ENCODE assay signal across 1 cellular context in genomic region chr9:91071185-91071990, GRCh38.
TF ChIP-seq lines count a peak whose summit lies in the region.

No MANE protein-coding gene starts in this region.

TF ChIP-seq in HepG2, 621 proteins besides CTCF, POLR2A, EP300 and RAD21 (continued from another document and continues in another):
- TF ChIP-seq PAXIP1 (CRISPR knock-in tag; conservative IDR thresholded peaks at IDR 0.05) (no peak), ZBTB44 (CRISPR knock-in tag; IDR thresholded peaks at IDR 0.05) (no peak), KAT7 (CRISPR knock-in tag; IDR thresholded peaks at IDR 0.05; ENCODE audit: borderline replicate concordance) (no peak), YEATS2 (CRISPR knock-in tag; IDR thresholded peaks at IDR 0.05; ENCODE audit: borderline replicate concordance) (0 out of 2 replicates have a peak, but pooled peaks have one; percentile 40), KDM3A (CRISPR knock-in tag; IDR thresholded peaks at IDR 0.05; ENCODE audit: low read depth) (no peak), ZNF792 (CRISPR knock-in tag; IDR thresholded peaks at IDR 0.05) (peak; percentile 59; the same call in 1 of the 2 replicates), ATF7-NPFF (CRISPR knock-in tag; IDR thresholded peaks at IDR 0.05; ENCODE audit: low read depth) (0 out of 2 replicates have a peak, but pooled peaks have one; percentile 29), ZBTB25 (CRISPR knock-in tag; IDR thresholded peaks at IDR 0.05) (no peak; the same call in 1 of the 2 replicates), CCAR2 (optimal IDR thresholded peaks at IDR 0.05; ENCODE audit: low read depth, low read length) (no peak), ZNF343 (CRISPR knock-in tag; IDR thresholded peaks at IDR 0.05) (no peak), XRCC5 (optimal IDR thresholded peaks at IDR 0.05; ENCODE audit: low read length) (no peak), SCMH1 (CRISPR knock-in tag; IDR thresholded peaks at IDR 0.05; ENCODE audit: borderline replicate concordance) (no peak), STAT6 (CRISPR knock-in tag; IDR thresholded peaks at IDR 0.05; ENCODE audit: borderline replicate concordance) (peak; percentile 18; the same call in 1 of the 2 replicates), TOPORS (CRISPR knock-in tag; IDR thresholded peaks at IDR 0.05) (no peak), CAMTA2 (CRISPR knock-in tag; IDR thresholded peaks at IDR 0.05; ENCODE audit: borderline replicate concordance) (no peak), ZFP91 (CRISPR knock-in tag; IDR thresholded peaks at IDR 0.05; ENCODE audit: borderline replicate concordance) (no peak; the same call in 1 of the 2 replicates), ARID2 (CRISPR knock-in tag; IDR thresholded peaks at IDR 0.05; ENCODE audit: borderline replicate concordance) (0 out of 2 replicates have a peak, but pooled peaks have one; percentile 68), DZIP1 (CRISPR knock-in tag; IDR thresholded peaks at IDR 0.05) (no peak), BHLHE40 (IDR thresholded peaks at IDR 0.05; ENCODE audit: low read length) (no peak), PHF8 (CRISPR knock-in tag; IDR thresholded peaks at IDR 0.05) (no peak), ZNF605 (CRISPR knock-in tag; IDR thresholded peaks at IDR 0.05) (no peak), ZNF253 (CRISPR knock-in tag; IDR thresholded peaks at IDR 0.05; ENCODE audit: borderline replicate concordance) (no peak), ZNF331 (CRISPR knock-in tag; IDR thresholded peaks at IDR 0.05) (no peak; the same call in 1 of the 2 replicates), ZKSCAN8 (CRISPR knock-in tag; IDR thresholded peaks at IDR 0.05; ENCODE audit: borderline replicate concordance) (no peak; the same call in 1 of the 2 replicates), SIX4 (CRISPR knock-in tag; IDR thresholded peaks at IDR 0.05) (peak; percentile 68; the same call in 1 of the 2 replicates), MAF1 (CRISPR knock-in tag; IDR thresholded peaks at IDR 0.05; ENCODE audit: borderline replicate concordance) (no peak), NR2C2 (CRISPR knock-in tag; IDR thresholded peaks at IDR 0.05; ENCODE audit: borderline replicate concordance) (no peak; the same call in 1 of the 2 replicates), STAG1 (CRISPR knock-in tag; IDR thresholded peaks at IDR 0.05) (no peak), GRHL1 (CRISPR knock-in tag; conservative IDR thresholded peaks at IDR 0.05) (no peak), ZNF34 (CRISPR knock-in tag; IDR thresholded peaks at IDR 0.05; ENCODE audit: borderline replicate concordance) (no peak), PTBP1 (IDR thresholded peaks at IDR 0.05; ENCODE audit: low read depth, low read length, poor library complexity, severe bottlenecking) (no peak), ZNF501 (CRISPR knock-in tag; IDR thresholded peaks at IDR 0.05) (peak; percentile 91), EEA1 (CRISPR knock-in tag; IDR thresholded peaks at IDR 0.05; ENCODE audit: borderline replicate concordance) (no peak), ZNF644 (CRISPR knock-in tag; IDR thresholded peaks at IDR 0.05; ENCODE audit: low read depth) (no peak), CEBPZ (IDR thresholded peaks at IDR 0.05; ENCODE audit: low read length) (no peak), ZNF720 (CRISPR knock-in tag; IDR thresholded peaks at IDR 0.05) (no peak), ELK4 (CRISPR knock-in tag; IDR thresholded peaks at IDR 0.05; ENCODE audit: borderline replicate concordance) (no peak), TAF15 (IDR thresholded peaks at IDR 0.05; ENCODE audit: low read depth, low read length, poor library complexity, severe bottlenecking) (no peak), ZNF674 (CRISPR knock-in tag; IDR thresholded peaks at IDR 0.05; ENCODE audit: low read depth) (no peak), ZNF550 (CRISPR knock-in tag; IDR thresholded peaks at IDR 0.05; ENCODE audit: borderline replicate concordance) (no peak), ZSCAN29 (CRISPR knock-in tag; conservative IDR thresholded peaks at IDR 0.05) (no peak), CENPX (CRISPR knock-in tag; IDR thresholded peaks at IDR 0.05) (no peak), ZNF30 (CRISPR knock-in tag; IDR thresholded peaks at IDR 0.05) (no peak), ONECUT2 (CRISPR knock-in tag; IDR thresholded peaks at IDR 0.05) (no peak)
